Comparison of ENCODE assay signal across 8 cellular contexts in genomic region chr9:87713278-87713989, GRCh38. TPM values are rescaled to one million over a fixed set of nuclear protein-coding genes. Genes with fewer than 3 reads are reported as not detected.
DNase-seq lines count a peak whose midpoint lies in the region; ATAC-seq and TF ChIP-seq lines count a peak whose summit lies in the region.

No MANE protein-coding gene starts in this region.

- CTCF ChIA-PET in CD8-positive, alpha-beta memory T cell (lab: Charles Lee), result no interaction called here

- no peak overlapping the region for H3K4me3 ChIP-seq in gastroesophageal sphincter
- H3K4me3 ChIP-seq in ovary, result no peak overlapping the region
- no peak overlapping the region for H3K4me3 ChIP-seq in CD8-positive, alpha-beta memory T cell (ENCODE audit: low read length)

- TF ChIP-seq POLR2A in gastroesophageal sphincter (IDR thresholded peaks at IDR 0.05) (no peak), ovary (IDR thresholded peaks at IDR 0.05) (peak; percentile 19)

- intact Hi-C loops in activated T-helper 1 cell treated with anti-CD3 and anti-CD28 coated beads, Interleukin-12 subunit alpha, Interleukin-12 subunit beta, Interleukin-2, Interleukin-4 antibody, amounts not matched to agents 30 ng/mL and 10 ng/mL and 1 ng/mL, durations not matched to agents 14 hours and 24 hours and 36 hours (cut with micrococcal nuclease), result loop anchor here (5.0 kb wide), 1 partner anchor 79 kb away; no protein-coding TSS in a partner anchor
- intact Hi-C loops in ovary (cut with DNase I), result no loop called here

- WGBS in gastroesophageal sphincter (ENCODE audit: low coverage in 1 of 2), 2 donors, result 25 to 27% methylated on average over 2 to 8 of the region's 11 CpGs
- 13 to 23% (median 14%) methylated on average over 11 of the region's 11 CpGs for WGBS in ovary, 3 donors

- no peaks in the 10 kb centered on the region for H3K9me3 Mint-ChIP-seq in activated naive CD8-positive, alpha-beta T cell treated with anti-CD3 and anti-CD28 coated beads, Interleukin-2, amount 50 U/mL, for 24 hours
- no peaks in the 10 kb centered on the region for H3K9me3 Mint-ChIP-seq in activated naive CD8-positive, alpha-beta T cell treated with anti-CD3 and anti-CD28 coated beads for 36 hours
- no peaks in the 10 kb centered on the region for H3K9me3 Mint-ChIP-seq in activated T-helper 1 cell treated with anti-CD3 and anti-CD28 coated beads, Interleukin-12 subunit alpha, Interleukin-12 subunit beta, Interleukin-2, Interleukin-4 antibody, amounts not matched to agents 30 ng/mL and 10 ng/mL and 1 ng/mL, durations not matched to agents 14 hours and 24 hours and 36 hours
- no peaks in the 10 kb centered on the region for H3K9me3 Mint-ChIP-seq in CD8-positive, alpha-beta memory T cell

- H3K27ac ChIP-seq in gastroesophageal sphincter (peak overlapping the region in 3 of 4 donors; percentile 47 to 74 (median 73)), ovary (peak overlapping the region; percentile 49 to 78)
- no peak overlapping the region for H3K27ac ChIP-seq in CD8-positive, alpha-beta memory T cell (ENCODE audit: low read depth, low read length)

- TF ChIP-seq EP300 in gastroesophageal sphincter (IDR thresholded peaks at IDR 0.05) (no peak), ovary (IDR thresholded peaks at IDR 0.05) (peak; percentile 72)

- H3K27me3 ChIP-seq in gastroesophageal sphincter (no peaks in the 10 kb centered on the region), ovary (no peaks in the 10 kb centered on the region)
- H3K27me3 ChIP-seq in CD8-positive, alpha-beta memory T cell (ENCODE audit: insufficient read depth, low read length, poor library complexity, severe bottlenecking), result no peaks in the 10 kb centered on the region

- no peak overlapping the region for H3K27ac Mint-ChIP-seq in activated naive CD8-positive, alpha-beta T cell treated with anti-CD3 and anti-CD28 coated beads, Interleukin-2, amount 50 U/mL, for 24 hours
- no peak overlapping the region for H3K27ac Mint-ChIP-seq in activated naive CD8-positive, alpha-beta T cell treated with anti-CD3 and anti-CD28 coated beads for 36 hours
- H3K27ac Mint-ChIP-seq in activated T-helper 1 cell treated with anti-CD3 and anti-CD28 coated beads, Interleukin-12 subunit alpha, Interleukin-12 subunit beta, Interleukin-2, Interleukin-4 antibody, amounts not matched to agents 30 ng/mL and 10 ng/mL and 1 ng/mL, durations not matched to agents 14 hours and 24 hours and 36 hours, result no peak overlapping the region
- H3K27ac Mint-ChIP-seq in CD8-positive, alpha-beta memory T cell, result no peak overlapping the region

- H3K36me3 ChIP-seq in gastroesophageal sphincter (peaks cover 0 to 13% of the 10 kb centered on the region in 2 donors), ovary (no peaks in the 10 kb centered on the region)
- no peaks in the 10 kb centered on the region for H3K36me3 ChIP-seq in CD8-positive, alpha-beta memory T cell (ENCODE audit: insufficient read depth, low read length)

- H3K4me3 Mint-ChIP-seq in activated naive CD8-positive, alpha-beta T cell treated with anti-CD3 and anti-CD28 coated beads, Interleukin-2, amount 50 U/mL, for 24 hours, result no peak overlapping the region
- H3K4me3 Mint-ChIP-seq in activated naive CD8-positive, alpha-beta T cell treated with anti-CD3 and anti-CD28 coated beads for 36 hours, result no peak overlapping the region
- H3K4me3 Mint-ChIP-seq in activated T-helper 1 cell treated with anti-CD3 and anti-CD28 coated beads, Interleukin-12 subunit alpha, Interleukin-12 subunit beta, Interleukin-2, Interleukin-4 antibody, amounts not matched to agents 30 ng/mL and 10 ng/mL and 1 ng/mL, durations not matched to agents 14 hours and 24 hours and 36 hours, result no peak overlapping the region
- no peak overlapping the region for H3K4me3 Mint-ChIP-seq in CD8-positive, alpha-beta memory T cell

- H3K4me1 Mint-ChIP-seq in activated naive CD8-positive, alpha-beta T cell treated with anti-CD3 and anti-CD28 coated beads, Interleukin-2, amount 50 U/mL, for 24 hours, result peaks cover 12% of the 10 kb centered on the region
- peaks cover 15% of the 10 kb centered on the region for H3K4me1 Mint-ChIP-seq in activated naive CD8-positive, alpha-beta T cell treated with anti-CD3 and anti-CD28 coated beads for 36 hours
- peaks cover 34% of the 10 kb centered on the region for H3K4me1 Mint-ChIP-seq in activated T-helper 1 cell treated with anti-CD3 and anti-CD28 coated beads, Interleukin-12 subunit alpha, Interleukin-12 subunit beta, Interleukin-2, Interleukin-4 antibody, amounts not matched to agents 30 ng/mL and 10 ng/mL and 1 ng/mL, durations not matched to agents 14 hours and 24 hours and 36 hours (ENCODE audit: low read depth)
- H3K4me1 Mint-ChIP-seq in CD8-positive, alpha-beta memory T cell, result peaks cover 11 to 16% (median 12%) of the 10 kb centered on the region in 3 donors

- peaks cover 0 to 30% (median 16%) of the 10 kb centered on the region in 3 donors for H3K4me1 ChIP-seq in gastroesophageal sphincter
- H3K4me1 ChIP-seq in ovary (ENCODE audit: insufficient read depth), result peaks cover 16% of the 10 kb centered on the region
- H3K4me1 ChIP-seq in CD8-positive, alpha-beta memory T cell (ENCODE audit: insufficient read depth, low read length), result peaks cover 19% of the 10 kb centered on the region

- H3K9me3 ChIP-seq in gastroesophageal sphincter (no peaks in the 10 kb centered on the region), ovary (no peaks in the 10 kb centered on the region)
- no peaks in the 10 kb centered on the region for H3K9me3 ChIP-seq in CD8-positive, alpha-beta memory T cell (ENCODE audit: low read length)

- no peak for DNase-seq in activated naive CD8-positive, alpha-beta T cell treated with anti-CD3 and anti-CD28 coated beads, Interleukin-2, amount 50 U/mL, for 24 hours
- DNase-seq in activated naive CD8-positive, alpha-beta T cell treated with anti-CD3 and anti-CD28 coated beads for 36 hours, result no peak
- peak; percentile 12 for DNase-seq in activated T-helper 1 cell treated with anti-CD3 and anti-CD28 coated beads, Interleukin-12 subunit alpha, Interleukin-12 subunit beta, Interleukin-2, Interleukin-4 antibody, amounts not matched to agents 30 ng/mL and 10 ng/mL and 1 ng/mL, durations not matched to agents 14 hours and 24 hours and 36 hours (ENCODE audit: low spot score)
- peak; percentile 75 to 91 (median 81) for DNase-seq in ovary
- no peak for DNase-seq in CD8-positive, alpha-beta memory T cell

- no peaks in the 10 kb centered on the region for H3K36me3 Mint-ChIP-seq in activated naive CD8-positive, alpha-beta T cell treated with anti-CD3 and anti-CD28 coated beads, Interleukin-2, amount 50 U/mL, for 24 hours (ENCODE audit: low read depth)
- no peaks in the 10 kb centered on the region for H3K36me3 Mint-ChIP-seq in activated naive CD8-positive, alpha-beta T cell treated with anti-CD3 and anti-CD28 coated beads for 36 hours
- H3K36me3 Mint-ChIP-seq in activated T-helper 1 cell treated with anti-CD3 and anti-CD28 coated beads, Interleukin-12 subunit alpha, Interleukin-12 subunit beta, Interleukin-2, Interleukin-4 antibody, amounts not matched to agents 30 ng/mL and 10 ng/mL and 1 ng/mL, durations not matched to agents 14 hours and 24 hours and 36 hours (ENCODE audit: low read depth), result peaks cover 2% of the 10 kb centered on the region
- H3K36me3 Mint-ChIP-seq in CD8-positive, alpha-beta memory T cell, result no peaks in the 10 kb centered on the region

- POLR2A ChIA-PET in CD8-positive, alpha-beta memory T cell (lab: Charles Lee), result no interaction called here

- H3K27me3 Mint-ChIP-seq in activated naive CD8-positive, alpha-beta T cell treated with anti-CD3 and anti-CD28 coated beads, Interleukin-2, amount 50 U/mL, for 24 hours, result no peaks in the 10 kb centered on the region
- no peaks in the 10 kb centered on the region for H3K27me3 Mint-ChIP-seq in activated naive CD8-positive, alpha-beta T cell treated with anti-CD3 and anti-CD28 coated beads for 36 hours
- peaks cover 20% of the 10 kb centered on the region for H3K27me3 Mint-ChIP-seq in activated T-helper 1 cell treated with anti-CD3 and anti-CD28 coated beads, Interleukin-12 subunit alpha, Interleukin-12 subunit beta, Interleukin-2, Interleukin-4 antibody, amounts not matched to agents 30 ng/mL and 10 ng/mL and 1 ng/mL, durations not matched to agents 14 hours and 24 hours and 36 hours (ENCODE audit: insufficient read depth)
- peaks cover 0 to 2% of the 10 kb centered on the region in 2 donors for H3K27me3 Mint-ChIP-seq in CD8-positive, alpha-beta memory T cell

- TF ChIP-seq CTCF in gastroesophageal sphincter (IDR thresholded peaks at IDR 0.05) (no peak), ovary (IDR thresholded peaks at IDR 0.05) (no peak)

- ATAC-seq in activated naive CD8-positive, alpha-beta T cell treated with anti-CD3 and anti-CD28 coated beads, Interleukin-2, amount 50 U/mL, for 24 hours, result peak; percentile 31
- ATAC-seq in gastroesophageal sphincter (peak; percentile 97), GM18517 (IDR thresholded peaks at IDR 0.05; ENCODE audit: unreplicated experiment) (no peak), HG03571 (IDR thresholded peaks at IDR 0.05; ENCODE audit: unreplicated experiment) (no peak)

RNA-seq across cellular contexts. Expression of gene CTSL, which starts 12.5 kb away (rescaled TPM):
- 1 to 10 TPM; 1.4 to 1.5 TPM for total RNA-seq in activated naive CD8-positive, alpha-beta T cell treated with anti-CD3 and anti-CD28 coated beads for 36 hours
- 1.5 and 2.5 TPM in 2 replicates for total RNA-seq in activated T-helper 1 cell treated with anti-CD3 and anti-CD28 coated beads, Interleukin-12 subunit alpha, Interleukin-12 subunit beta, Interleukin-2, Interleukin-4 antibody, amounts not matched to agents 30 ng/mL and 10 ng/mL and 1 ng/mL, durations not matched to agents 14 hours and 24 hours and 36 hours
- 100 to 1,000 TPM; 102 to 290 (median 137) TPM for total RNA-seq in gastroesophageal sphincter
- 100 to 1,000 TPM in 5 of 7 donors, 10 to 100 TPM in 2; 94.0 to 154 (median 110) TPM for total RNA-seq in ovary
- 100 to 1,000 TPM; 161 to 219 TPM for polyA plus RNA-seq in ovary
- 10 to 100 TPM in 1 of 2 experiments, 1 to 10 TPM in 1; 8.8 to 10.7 TPM for total RNA-seq in CD8-positive, alpha-beta memory T cell
- 0.82 TPM for polyA plus RNA-seq in CD8-positive, alpha-beta memory T cell

Comparison
In these comparisons a context has a peak if more than half of its experiments do, and no peak if none do; other contexts are left out.
1. ATAC-seq: peak in activated naive CD8-positive, alpha-beta T cell treated with anti-CD3 and anti-CD28 coated beads, Interleukin-2, amount 50 U/mL, for 24 hours (single experiment) and gastroesophageal sphincter (single experiment); none in GM18517 (single experiment) and HG03571 (single experiment).
2. DNase-seq: peak in activated T-helper 1 cell treated with anti-CD3 and anti-CD28 coated beads, Interleukin-12 subunit alpha, Interleukin-12 subunit beta, Interleukin-2, Interleukin-4 antibody, amounts not matched to agents 30 ng/mL and 10 ng/mL and 1 ng/mL, durations not matched to agents 14 hours and 24 hours and 36 hours (single experiment) and ovary (5 of 5); none in activated naive CD8-positive, alpha-beta T cell treated with anti-CD3 and anti-CD28 coated beads, Interleukin-2, amount 50 U/mL, for 24 hours (single experiment), activated naive CD8-positive, alpha-beta T cell treated with anti-CD3 and anti-CD28 coated beads for 36 hours (single experiment) and CD8-positive, alpha-beta memory T cell (0 of 5).
3. RNA of gene CTSL, which starts 12.5 kb away (total RNA-seq): 102 to 290 TPM in gastroesophageal sphincter and 94.0 to 154 TPM in ovary; 8.8 to 10.7 TPM in CD8-positive, alpha-beta memory T cell, 1.5 to 2.5 TPM in activated T-helper 1 cell treated with anti-CD3 and anti-CD28 coated beads, Interleukin-12 subunit alpha, Interleukin-12 subunit beta, Interleukin-2, Interleukin-4 antibody, amounts not matched to agents 30 ng/mL and 10 ng/mL and 1 ng/mL, durations not matched to agents 14 hours and 24 hours and 36 hours and 1.4 to 1.5 TPM in activated naive CD8-positive, alpha-beta T cell treated with anti-CD3 and anti-CD28 coated beads for 36 hours; every median in the first group is over 4 times any median in the second.